8 cellular contexts compared by ENCODE assay signal in the genomic region with DNA sequence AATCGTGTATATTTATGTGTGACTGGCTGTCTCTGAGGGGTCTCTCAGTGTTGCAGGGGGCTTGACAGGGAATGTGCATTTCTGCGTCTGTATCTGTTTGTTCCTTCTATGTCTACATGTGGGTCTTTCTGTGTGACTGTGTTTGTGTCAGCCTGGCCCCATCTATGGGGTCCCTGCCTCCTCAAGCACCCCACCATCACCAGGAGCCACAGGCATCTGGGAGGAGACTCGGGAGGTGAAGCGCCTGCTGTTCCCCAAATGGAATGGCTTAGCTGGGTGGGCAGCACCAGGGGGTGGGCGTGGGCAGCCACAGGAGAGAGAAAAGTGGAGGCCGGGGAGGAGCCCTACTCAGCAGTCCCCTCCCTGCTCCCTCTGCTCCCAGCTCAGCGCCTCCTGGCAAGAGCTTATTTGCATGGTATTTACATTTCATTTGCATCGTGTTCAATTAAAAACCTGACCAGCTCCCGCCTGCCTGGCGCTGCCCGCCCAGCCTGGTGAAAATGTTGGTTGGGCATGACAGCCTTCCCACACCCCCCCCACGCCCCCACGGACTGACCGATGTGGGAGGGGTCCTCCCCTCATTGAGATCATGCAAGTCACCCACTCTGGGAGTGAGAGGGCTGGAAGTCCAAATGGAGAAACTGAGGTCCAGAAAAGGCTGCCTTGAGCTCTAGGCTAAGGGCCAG. TPM values are rescaled to one million over a fixed set of nuclear protein-coding genes. Genes with fewer than 3 reads are reported as not detected.
A peak's percentile ranks its signal among the peaks of the same experiment; 100 is the strongest.
DNase-seq lines count a peak whose midpoint lies in the region; ATAC-seq, FAIRE-seq and TF ChIP-seq lines count a peak whose summit lies in the region.

No MANE protein-coding gene starts in this region.

- H3K27ac Mint-ChIP-seq in naive B cell = peak overlapping the region in 3 of 6 donors; percentile 9 to 88 (median 69)

- peaks cover 0 to 2% (median 0%) of the 10 kb centered on the region in 7 donors for H3K9me3 Mint-ChIP-seq in naive B cell

- H3K27ac ChIP-seq in esophagus muscularis mucosa (replicated peaks in 1 of 4) = peak overlapping the region; percentile 87 to 91 (median 90)

- no peaks in the 10 kb centered on the region for H3K36me3 Mint-ChIP-seq in naive B cell

- H3K4me3 Mint-ChIP-seq in naive B cell = peak overlapping the region in 6 of 8 donors; percentile 32 to 79 (median 60)

- H3K4me3 ChIP-seq in esophagus muscularis mucosa = no peak overlapping the region

- H3K27me3 Mint-ChIP-seq in naive B cell = peaks cover 10 to 42% (median 34%) of the 10 kb centered on the region in 3 donors

- TF ChIP-seq EP300 in esophagus muscularis mucosa (IDR thresholded peaks at IDR 0.05) = no peak

- peaks cover 32 to 43% (median 39%) of the 10 kb centered on the region in 4 donors for H3K4me1 ChIP-seq in esophagus muscularis mucosa

- no peaks in the 10 kb centered on the region for H3K9me3 ChIP-seq in esophagus muscularis mucosa

- ATAC-seq in naive B cell (ENCODE audit: low read depth in 2 of 2) = peak; percentile 31 to 36
- ATAC-seq in HG03457 (IDR thresholded peaks at IDR 0.05; ENCODE audit: unreplicated experiment) = no peak

- no peaks in the 10 kb centered on the region for H3K27me3 ChIP-seq in esophagus muscularis mucosa

- intact Hi-C loops in esophagus muscularis mucosa (cut with DNase I) = loop anchor here (5.0 kb wide), 1 partner anchor 69 kb away; no protein-coding TSS in a partner anchor

- TF ChIP-seq POLR2A in GM12892 (IDR thresholded peaks at IDR 0.05; ENCODE audit: low read depth, low read length) = no peak
- no peak for TF ChIP-seq POLR2A in esophagus muscularis mucosa (IDR thresholded peaks at IDR 0.05; ENCODE audit: low read depth)

- no peaks in the 10 kb centered on the region for H3K36me3 ChIP-seq in esophagus muscularis mucosa

- H3K4me1 Mint-ChIP-seq in naive B cell = peaks cover 35 to 58% (median 53%) of the 10 kb centered on the region in 3 donors

- DNase-seq in GM12892 (ENCODE audit: insufficient read length) (no peak), RPMI7951 (ENCODE audit: low read depth) (peak; percentile 69), esophagus muscularis mucosa (ENCODE audit: extremely low spot score) (no peak), naive B cell (no peak), Kasumi-1 (lab: John Stamatoyannopoulos, UW) (no peak), GM19239 (ENCODE audit: insufficient read length, low spot score) (no peak), GF-D8 (lab: John Stamatoyannopoulos, UW) (no peak)

- 23% methylated on average over 11 of the region's 14 CpGs for WGBS in esophagus muscularis mucosa

- FAIRE-seq in GM12892 (lab: Jason Lieb, UNC) (peak; percentile 46), GM19239 (lab: Jason Lieb, UNC) (no peak)

- no peak for TF ChIP-seq CTCF in esophagus muscularis mucosa (IDR thresholded peaks at IDR 0.05)

RNA-seq across cellular contexts. Expression of a gene that starts 50.5 kb away (rescaled TPM):
- 22.4 TPM for polyA plus RNA-seq in GM12892 (2012; ENCODE audit: missing spikeins)
- 39.8 and 43.0 TPM in 2 replicates for total RNA-seq in RPMI7951 (2014; rRNA removed; shearing (Covaris generic))
- total RNA-seq in esophagus muscularis mucosa = 10 to 100 TPM; 22.0 to 32.4 (median 27.8) TPM
- 100 to 1,000 TPM; 351 to 547 (median 399) TPM for polyA plus RNA-seq in naive B cell (ENCODE audit: low read depth in 6 of 6)
